Comparison of ENCODE assay signal across 17 cellular contexts in the genomic region with DNA sequence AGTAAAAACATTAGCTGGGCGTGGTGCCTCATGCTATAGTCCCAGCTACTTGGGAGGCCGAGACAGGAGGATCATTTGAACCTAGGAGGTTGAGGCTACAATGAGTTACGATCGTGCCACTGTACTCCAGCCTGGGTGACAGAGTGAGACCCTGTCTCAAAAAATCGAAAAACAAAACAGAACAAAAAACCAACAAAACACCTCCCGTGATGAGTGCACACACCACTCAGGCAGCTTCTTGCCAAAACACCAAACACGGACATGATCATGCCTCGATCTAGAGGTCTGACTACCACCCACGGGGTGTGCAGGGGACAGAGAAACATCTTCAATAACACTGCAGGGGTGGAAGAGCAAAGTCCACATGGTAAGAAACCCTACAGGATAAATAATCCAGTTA. TPM values are rescaled to one million over a fixed set of nuclear protein-coding genes. Genes with fewer than 3 reads are reported as not detected.
A peak's percentile ranks its signal among the peaks of the same experiment; 100 is the strongest.
DNase-seq lines count a peak whose midpoint lies in the region; ATAC-seq and TF ChIP-seq lines count a peak whose summit lies in the region.
"Had no signal": no experiment of that assay in that cellular context is flagged by ENCODE, and none has a peak within 500 bp of the region (broad histone marks: within the 10 kb centered on the region; RNA-seq: fewer than 3 reads in every experiment).

No MANE protein-coding gene starts in this region.

- H4K20me1 ChIP-seq in DND-41 (ENCODE audit: insufficient read depth, low read length): no peaks in the 10 kb centered on the region

- H3K9ac ChIP-seq in DND-41 (ENCODE audit: low read depth, low read length): no peak overlapping the region

- peak overlapping the region; percentile 91 for H3K27ac Mint-ChIP-seq in WTC11
- H3K27ac Mint-ChIP-seq in stimulated activated naive B cell treated with anti-CD40 and anti-IgM and Interleukin-4, amounts not matched to agents 10 μg/mL and 1 μg/mL and 100 μg/mL, for 72 hours: peak overlapping the region; percentile 77
- H3K27ac Mint-ChIP-seq: activated CD4-positive, alpha-beta T cell treated with anti-CD3 and anti-CD28 coated beads, Interleukin-2, amount 10 ng/mL, durations not matched to agents 24 days and 14 days; activated naive CD8-positive, alpha-beta T cell treated with anti-CD3 and anti-CD28 coated beads, Interleukin-2, amount 10 ng/mL, durations not matched to agents 7 days and 5 days; immature natural killer cell; natural killer cell had no signal

- POLR2A ChIA-PET in WTC11 (lab: Charles Lee): no interaction called here

- H3K27me3 Mint-ChIP-seq in WTC11 (ENCODE audit: low read depth): no peaks in the 10 kb centered on the region
- H3K27me3 Mint-ChIP-seq in stimulated activated naive B cell treated with anti-CD40 and anti-IgM and Interleukin-4, amounts not matched to agents 10 μg/mL and 1 μg/mL and 100 μg/mL, for 72 hours: no peaks in the 10 kb centered on the region
- H3K27me3 Mint-ChIP-seq: activated CD4-positive, alpha-beta T cell treated with anti-CD3 and anti-CD28 coated beads, Interleukin-2, amount 10 ng/mL, durations not matched to agents 24 days and 14 days; activated naive CD8-positive, alpha-beta T cell treated with anti-CD3 and anti-CD28 coated beads, Interleukin-2, amount 10 ng/mL, durations not matched to agents 7 days and 5 days had no signal

- peaks cover 21% of the 10 kb centered on the region; the same call in 1 of the 2 replicates for H3K79me2 ChIP-seq in DND-41 (ENCODE audit: insufficient read depth, low read length)

- CTCF ChIA-PET in WTC11 (lab: Charles Lee): no interaction called here

- H3K36me3 ChIP-seq in DND-41 (ENCODE audit: insufficient read depth, low read length): peaks cover 25% of the 10 kb centered on the region

- no peak overlapping the region for H3K4me3 ChIP-seq in DND-41 (ENCODE audit: low read depth in 1 of 2, low read length in 2 of 2)
- H3K4me3 ChIP-seq: PC-9 had no signal

- no peak overlapping the region for H3K4me2 ChIP-seq in DND-41 (ENCODE audit: insufficient read depth, low read length)

- no peaks in the 10 kb centered on the region for H3K9me3 ChIP-seq in DND-41 (ENCODE audit: insufficient read depth, low read length, severe bottlenecking)

- no peak overlapping the region for H2AFZ ChIP-seq in DND-41 (ENCODE audit: low read depth, low read length)
- H2AFZ ChIP-seq: PC-9 had no signal

- DNase-seq in DND-41: no peak
- DNase-seq in WTC11 (ENCODE audit: low spot score): no peak
- DNase-seq in islet precursor cell: peak; percentile 17
- DNase-seq in stimulated activated naive B cell treated with anti-CD40 and anti-IgM and Interleukin-4, amounts not matched to agents 10 μg/mL and 1 μg/mL and 100 μg/mL, for 72 hours: no peak
- DNase-seq in GM13977 (ENCODE audit: low spot score): no peak
- DNase-seq: activated CD4-positive, alpha-beta T cell treated with anti-CD3 and anti-CD28 coated beads, Interleukin-2, amount 10 ng/mL, durations not matched to agents 24 days and 14 days; activated naive CD8-positive, alpha-beta T cell treated with anti-CD3 and anti-CD28 coated beads, Interleukin-2, amount 10 ng/mL, durations not matched to agents 7 days and 5 days; DMS153; glutamatergic neuron; immature natural killer cell; natural killer cell; NCI-H1092; NCI-H69 had no signal

- H3K4me1 ChIP-seq in DND-41 (ENCODE audit: insufficient read depth, low read length): peaks cover 46% of the 10 kb centered on the region

- no peak overlapping the region for H3K4me3 Mint-ChIP-seq in WTC11
- no peak overlapping the region for H3K4me3 Mint-ChIP-seq in stimulated activated naive B cell treated with anti-CD40 and anti-IgM and Interleukin-4, amounts not matched to agents 10 μg/mL and 1 μg/mL and 100 μg/mL, for 72 hours
- H3K4me3 Mint-ChIP-seq: activated CD4-positive, alpha-beta T cell treated with anti-CD3 and anti-CD28 coated beads, Interleukin-2, amount 10 ng/mL, durations not matched to agents 24 days and 14 days; activated naive CD8-positive, alpha-beta T cell treated with anti-CD3 and anti-CD28 coated beads, Interleukin-2, amount 10 ng/mL, durations not matched to agents 7 days and 5 days; immature natural killer cell; natural killer cell had no signal

- peak overlapping the region; percentile 90 for H3K27ac ChIP-seq in DND-41 (ENCODE audit: low read length)

- TF ChIP-seq CTCF in DND-41 (IDR thresholded peaks at IDR 0.05; ENCODE audit: borderline replicate concordance, extremely low read depth, low read length, poor library complexity, severe bottlenecking) (no peak), WTC11 (IDR thresholded peaks at IDR 0.05) (no peak), GM13977 (IDR thresholded peaks at IDR 0.05; ENCODE audit: extremely low read depth, insufficient read depth, missing control alignments) (no peak)

- peaks cover 49% of the 10 kb centered on the region for H3K36me3 Mint-ChIP-seq in WTC11
- peaks cover 48 to 78% of the 10 kb centered on the region in 2 donors for H3K36me3 Mint-ChIP-seq in stimulated activated naive B cell treated with anti-CD40 and anti-IgM and Interleukin-4, amounts not matched to agents 10 μg/mL and 1 μg/mL and 100 μg/mL, for 72 hours

- ATAC-seq in DND-41 (ENCODE audit: insufficient read depth, low read depth): no peak
- ATAC-seq in WTC11: no peak
- no peak for ATAC-seq in stimulated activated naive B cell treated with anti-CD40 and anti-IgM and Interleukin-4, amounts not matched to agents 10 μg/mL and 1 μg/mL and 100 μg/mL, for 72 hours (replicated peaks)
- no peak for ATAC-seq in GM21381 (IDR thresholded peaks at IDR 0.05; ENCODE audit: unreplicated experiment)
- no peak for ATAC-seq in GM18498 (IDR thresholded peaks at IDR 0.05; ENCODE audit: unreplicated experiment)
- ATAC-seq: natural killer cell had no signal

- in situ Hi-C loops in GM13977 (cut with MboI; ENCODE audit: low pct_unique_long_range_greater_than_20kb, low sequenced_read_pairs, unreplicated experiment): no loop called here

- no peaks in the 10 kb centered on the region for H3K27me3 ChIP-seq in DND-41 (ENCODE audit: insufficient read depth, low read length, poor library complexity)

- H3K4me1 Mint-ChIP-seq in WTC11: peaks cover 39% of the 10 kb centered on the region
- peaks cover 47 to 79% of the 10 kb centered on the region in 2 donors for H3K4me1 Mint-ChIP-seq in stimulated activated naive B cell treated with anti-CD40 and anti-IgM and Interleukin-4, amounts not matched to agents 10 μg/mL and 1 μg/mL and 100 μg/mL, for 72 hours

- no peaks in the 10 kb centered on the region for H3K9me3 Mint-ChIP-seq in WTC11
- peaks cover 2 to 3% of the 10 kb centered on the region in 2 donors for H3K9me3 Mint-ChIP-seq in stimulated activated naive B cell treated with anti-CD40 and anti-IgM and Interleukin-4, amounts not matched to agents 10 μg/mL and 1 μg/mL and 100 μg/mL, for 72 hours
- H3K9me3 Mint-ChIP-seq: activated CD4-positive, alpha-beta T cell treated with anti-CD3 and anti-CD28 coated beads, Interleukin-2, amount 10 ng/mL, durations not matched to agents 24 days and 14 days; activated naive CD8-positive, alpha-beta T cell treated with anti-CD3 and anti-CD28 coated beads, Interleukin-2, amount 10 ng/mL, durations not matched to agents 7 days and 5 days; immature natural killer cell; natural killer cell had no signal

TF ChIP-seq in WTC11, 78 proteins besides CTCF, POLR2A, EP300 and RAD21 (continues in another document):
- TF ChIP-seq CBFB (CRISPR knock-in tag; IDR thresholded peaks at IDR 0.05; ENCODE audit: low read depth) (no peak), PRRX2 (CRISPR knock-in tag; IDR thresholded peaks at IDR 0.05) (no peak), ZNF423 (CRISPR knock-in tag; IDR thresholded peaks at IDR 0.05) (no peak), SP1 (CRISPR knock-in tag; conservative IDR thresholded peaks at IDR 0.05) (no peak)
- TF ChIP-seq, protein P1, sequence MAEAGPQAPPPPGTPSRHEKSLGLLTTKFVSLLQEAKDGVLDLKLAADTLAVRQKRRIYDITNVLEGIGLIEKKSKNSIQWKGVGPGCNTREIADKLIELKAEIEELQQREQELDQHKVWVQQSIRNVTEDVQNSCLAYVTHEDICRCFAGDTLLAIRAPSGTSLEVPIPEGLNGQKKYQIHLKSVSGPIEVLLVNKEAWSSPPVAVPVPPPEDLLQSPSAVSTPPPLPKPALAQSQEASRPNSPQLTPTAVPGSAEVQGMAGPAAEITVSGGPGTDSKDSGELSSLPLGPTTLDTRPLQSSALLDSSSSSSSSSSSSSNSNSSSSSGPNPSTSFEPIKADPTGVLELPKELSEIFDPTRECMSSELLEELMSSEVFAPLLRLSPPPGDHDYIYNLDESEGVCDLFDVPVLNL (CRISPR knock-in tag; IDR thresholded peaks at IDR 0.05; ENCODE audit: borderline replicate concordance, low read depth): no peak
- TF ChIP-seq, protein P2, sequence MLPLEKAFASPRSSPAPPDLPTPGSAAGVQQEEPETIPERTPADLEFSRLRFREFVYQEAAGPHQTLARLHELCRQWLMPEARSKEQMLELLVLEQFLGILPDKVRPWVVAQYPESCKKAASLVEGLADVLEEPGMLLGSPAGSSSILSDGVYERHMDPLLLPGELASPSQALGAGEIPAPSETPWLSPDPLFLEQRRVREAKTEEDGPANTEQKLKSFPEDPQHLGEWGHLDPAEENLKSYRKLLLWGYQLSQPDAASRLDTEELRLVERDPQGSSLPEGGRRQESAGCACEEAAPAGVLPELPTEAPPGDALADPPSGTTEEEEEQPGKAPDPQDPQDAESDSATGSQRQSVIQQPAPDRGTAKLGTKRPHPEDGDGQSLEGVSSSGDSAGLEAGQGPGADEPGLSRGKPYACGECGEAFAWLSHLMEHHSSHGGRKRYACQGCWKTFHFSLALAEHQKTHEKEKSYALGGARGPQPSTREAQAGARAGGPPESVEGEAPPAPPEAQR (CRISPR knock-in tag; IDR thresholded peaks at IDR 0.05): no peak
- TF ChIP-seq, protein P3, sequence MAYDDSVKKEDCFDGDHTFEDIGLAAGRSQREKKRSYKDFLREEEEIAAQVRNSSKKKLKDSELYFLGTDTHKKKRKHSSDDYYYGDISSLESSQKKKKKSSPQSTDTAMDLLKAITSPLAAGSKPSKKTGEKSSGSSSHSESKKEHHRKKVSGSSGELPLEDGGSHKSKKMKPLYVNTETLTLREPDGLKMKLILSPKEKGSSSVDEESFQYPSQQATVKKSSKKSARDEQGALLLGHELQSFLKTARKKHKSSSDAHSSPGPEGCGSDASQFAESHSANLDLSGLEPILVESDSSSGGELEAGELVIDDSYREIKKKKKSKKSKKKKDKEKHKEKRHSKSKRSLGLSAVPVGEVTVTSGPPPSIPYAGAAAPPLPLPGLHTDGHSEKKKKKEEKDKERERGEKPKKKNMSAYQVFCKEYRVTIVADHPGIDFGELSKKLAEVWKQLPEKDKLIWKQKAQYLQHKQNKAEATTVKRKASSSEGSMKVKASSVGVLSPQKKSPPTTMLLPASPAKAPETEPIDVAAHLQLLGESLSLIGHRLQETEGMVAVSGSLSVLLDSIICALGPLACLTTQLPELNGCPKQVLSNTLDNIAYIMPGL (CRISPR knock-in tag; IDR thresholded peaks at IDR 0.05): no peak

RNA-seq across cellular contexts. Expression of a gene that starts 44.4 kb away (rescaled TPM):
- 0.85 to 1.4 TPM (median 1.4 TPM) in 3 replicates for total RNA-seq in WTC11 (2021)
- total RNA-seq: activated CD4-positive, alpha-beta T cell treated with anti-CD3 and anti-CD28 coated beads, Interleukin-2, amount 10 ng/mL, durations not matched to agents 24 days and 14 days; lung microvascular endothelial cell; PC-9 had no signal
